ENCODE assay signal across 1 cellular context in the genomic region with DNA sequence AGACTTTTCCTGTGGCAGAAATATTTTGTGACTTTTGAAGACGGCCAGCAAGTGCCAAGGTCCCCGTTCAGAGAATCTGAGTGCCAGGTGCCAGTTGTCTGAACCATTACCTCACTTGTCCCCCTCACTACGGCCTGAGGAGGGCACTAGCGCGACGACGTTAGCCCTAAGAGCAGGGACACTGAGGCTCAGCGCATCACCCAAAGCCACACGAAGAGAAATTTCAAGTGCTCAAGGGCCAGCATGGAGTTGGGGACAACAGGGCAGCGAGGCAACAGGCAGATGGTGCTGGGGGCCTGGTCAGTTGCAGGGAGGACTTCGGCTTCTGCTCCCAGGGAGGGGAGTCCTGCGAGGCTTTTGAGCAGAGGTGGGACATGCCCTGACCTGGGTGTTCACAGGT.
TF ChIP-seq lines count a peak whose summit lies in the region.

No MANE protein-coding gene starts in this region.

TF ChIP-seq in K562, 482 proteins besides CTCF, POLR2A, EP300 and RAD21:
- TF ChIP-seq RBFOX2 (IDR thresholded peaks at IDR 0.05; ENCODE audit: low read depth, low read length) (peak; percentile 45), RHOXF2B (CRISPR knock-in tag; conservative IDR thresholded peaks at IDR 0.05) (no peak), POLR2G (IDR thresholded peaks at IDR 0.05; ENCODE audit: low read depth, low read length) (peak; percentile 71), CLOCK (CRISPR knock-in tag; IDR thresholded peaks at IDR 0.05; ENCODE audit: borderline replicate concordance) (no peak), SRSF1 (IDR thresholded peaks at IDR 0.05; ENCODE audit: low read depth, low read length) (no peak), CREB1 (IDR thresholded peaks at IDR 0.05) (no peak), CREB1 (CRISPR knock-in tag; IDR thresholded peaks at IDR 0.05) (no peak), COPS2 (conservative IDR thresholded peaks at IDR 0.05) (no peak), POLR2AphosphoS2 (IDR thresholded peaks at IDR 0.05; ENCODE audit: low read length) (peak; percentile 70; the same call in 1 of the 2 replicates), PTRF (tag; IDR thresholded peaks at IDR 0.05) (no peak), ETV1 (tag; conservative IDR thresholded peaks at IDR 0.05; ENCODE audit: low read depth) (no peak), JUND (IDR thresholded peaks at IDR 0.05; ENCODE audit: borderline replicate concordance, low read depth, low read length) (no peak), JUND (tag; IDR thresholded peaks at IDR 0.05; ENCODE audit: borderline replicate concordance, low read depth, low read length) (no peak), ZNF511 (CRISPR knock-in tag; IDR thresholded peaks at IDR 0.05) (no peak)
- TF ChIP-seq, protein P1, sequence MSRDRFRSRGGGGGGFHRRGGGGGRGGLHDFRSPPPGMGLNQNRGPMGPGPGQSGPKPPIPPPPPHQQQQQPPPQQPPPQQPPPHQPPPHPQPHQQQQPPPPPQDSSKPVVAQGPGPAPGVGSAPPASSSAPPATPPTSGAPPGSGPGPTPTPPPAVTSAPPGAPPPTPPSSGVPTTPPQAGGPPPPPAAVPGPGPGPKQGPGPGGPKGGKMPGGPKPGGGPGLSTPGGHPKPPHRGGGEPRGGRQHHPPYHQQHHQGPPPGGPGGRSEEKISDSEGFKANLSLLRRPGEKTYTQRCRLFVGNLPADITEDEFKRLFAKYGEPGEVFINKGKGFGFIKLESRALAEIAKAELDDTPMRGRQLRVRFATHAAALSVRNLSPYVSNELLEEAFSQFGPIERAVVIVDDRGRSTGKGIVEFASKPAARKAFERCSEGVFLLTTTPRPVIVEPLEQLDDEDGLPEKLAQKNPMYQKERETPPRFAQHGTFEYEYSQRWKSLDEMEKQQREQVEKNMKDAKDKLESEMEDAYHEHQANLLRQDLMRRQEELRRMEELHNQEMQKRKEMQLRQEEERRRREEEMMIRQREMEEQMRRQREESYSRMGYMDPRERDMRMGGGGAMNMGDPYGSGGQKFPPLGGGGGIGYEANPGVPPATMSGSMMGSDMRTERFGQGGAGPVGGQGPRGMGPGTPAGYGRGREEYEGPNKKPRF (IDR thresholded peaks at IDR 0.05; ENCODE audit: low read depth, low read length): no peak
